ENCODE assay signal across 20 cellular contexts in the genomic region with DNA sequence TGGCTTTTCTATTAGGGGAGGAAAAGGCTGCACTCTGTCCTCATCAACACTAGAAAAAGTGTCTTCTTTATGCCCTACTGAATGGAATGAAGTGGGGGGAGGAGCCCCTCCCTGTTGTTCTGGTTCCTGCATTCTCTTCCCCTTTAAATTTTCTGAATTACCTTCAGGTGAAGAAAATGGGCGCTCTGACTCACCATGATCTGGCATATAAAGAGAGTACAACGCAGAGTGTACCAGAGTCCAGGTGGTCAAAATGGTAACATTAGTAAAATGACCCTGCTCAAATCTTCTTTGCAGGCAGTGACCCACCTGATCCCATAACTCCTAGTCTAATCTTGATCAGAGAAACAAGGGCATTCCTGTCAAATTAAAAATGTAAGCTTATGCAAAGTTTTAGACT.
"Had no signal": no experiment of that assay in that cellular context is flagged by ENCODE, and none has a peak within 500 bp of the region (broad histone marks: within the 10 kb centered on the region; RNA-seq: fewer than 3 reads in every experiment).

No MANE protein-coding gene starts in this region.

- FAIRE-seq: pancreas had no signal

- H3K27ac ChIP-seq: dorsolateral prefrontal cortex, gastrocnemius medialis, heart right ventricle, left ventricle myocardium inferior, lower lobe of right lung, pancreas, prostate gland, right lobe of liver, tibial artery, upper lobe of right lung, vagina had no signal

- H3K4me1 ChIP-seq: gastrocnemius medialis, left ventricle myocardium inferior, pancreas, prostate gland, right lobe of liver, tibial artery, upper lobe of right lung, vagina had no signal

- ATAC-seq: esophagus mucosa; gastrocnemius medialis; heart right ventricle; left cardiac atrium; pancreas; right lobe of liver; stimulated activated effector memory CD8-positive, alpha-beta T cell treated with anti-CD3 and anti-CD28 coated beads, Interleukin-12 subunit alpha, Interleukin-12 subunit beta, amount 100 ng/mL, for 72 hours had no signal

- DNase-seq: cortex of kidney; dorsolateral prefrontal cortex; effector CD8-positive, alpha-beta T cell; gastrocnemius medialis; heart right ventricle; left cardiac atrium; left ventricle myocardium inferior; lower lobe of right lung; naive B cell; occipital lobe; pancreas; right lobe of liver; stimulated activated CD4-positive, alpha-beta T cell treated with anti-CD3 and anti-CD28 coated beads, Interleukin-4, amount 100 ng/mL, for 1 hour; stimulated activated CD8-positive, alpha-beta memory T cell treated with anti-CD3 and anti-CD28 coated beads, Interleukin-4, amount 100 ng/mL, for 48 hours; tibial artery; upper lobe of right lung had no signal

- H3K36me3 ChIP-seq: gastrocnemius medialis, heart right ventricle, left ventricle myocardium inferior, lower lobe of right lung, pancreas, prostate gland, right lobe of liver, tibial artery, upper lobe of right lung, vagina had no signal

- H3K9me3 ChIP-seq: gastrocnemius medialis, left ventricle myocardium inferior, lower lobe of right lung, pancreas, prostate gland, right lobe of liver, tibial artery, upper lobe of right lung, vagina had no signal

- H3K4me3 ChIP-seq: dorsolateral prefrontal cortex, gastrocnemius medialis, heart right ventricle, left ventricle myocardium inferior, lower lobe of right lung, pancreas, prostate gland, right lobe of liver, tibial artery, upper lobe of right lung, vagina had no signal

- H3K27me3 ChIP-seq: dorsolateral prefrontal cortex, gastrocnemius medialis, heart right ventricle, pancreas, right lobe of liver, tibial artery, upper lobe of right lung, vagina had no signal
